Comparison of ENCODE assay signal across 1 cellular context in genomic region chr20:14009206-14009605, GRCh38.
TF ChIP-seq lines count a peak whose summit lies in the region.

No MANE protein-coding gene starts in this region.

TF ChIP-seq in GM23338, 12 proteins besides CTCF, POLR2A, EP300 and RAD21 (continued from another document):
- no peak for TF ChIP-seq ZNF462 (CRISPR knock-in tag; IDR thresholded peaks at IDR 0.05)
- TF ChIP-seq CREB1 (CRISPR knock-in tag; IDR thresholded peaks at IDR 0.05; ENCODE audit: low read depth): no peak
- TF ChIP-seq ETS1 (IDR thresholded peaks at IDR 0.05): no peak
- no peak for TF ChIP-seq JUNB (IDR thresholded peaks at IDR 0.05; ENCODE audit: unreplicated experiment)
- TF ChIP-seq ZNF331 (CRISPR knock-in tag; IDR thresholded peaks at IDR 0.05; ENCODE audit: low read depth): no peak
TF ChIP-seq in GM23338: peak in this region for 0.
